ENCODE assay signal across 8 cellular contexts in the genomic region with DNA sequence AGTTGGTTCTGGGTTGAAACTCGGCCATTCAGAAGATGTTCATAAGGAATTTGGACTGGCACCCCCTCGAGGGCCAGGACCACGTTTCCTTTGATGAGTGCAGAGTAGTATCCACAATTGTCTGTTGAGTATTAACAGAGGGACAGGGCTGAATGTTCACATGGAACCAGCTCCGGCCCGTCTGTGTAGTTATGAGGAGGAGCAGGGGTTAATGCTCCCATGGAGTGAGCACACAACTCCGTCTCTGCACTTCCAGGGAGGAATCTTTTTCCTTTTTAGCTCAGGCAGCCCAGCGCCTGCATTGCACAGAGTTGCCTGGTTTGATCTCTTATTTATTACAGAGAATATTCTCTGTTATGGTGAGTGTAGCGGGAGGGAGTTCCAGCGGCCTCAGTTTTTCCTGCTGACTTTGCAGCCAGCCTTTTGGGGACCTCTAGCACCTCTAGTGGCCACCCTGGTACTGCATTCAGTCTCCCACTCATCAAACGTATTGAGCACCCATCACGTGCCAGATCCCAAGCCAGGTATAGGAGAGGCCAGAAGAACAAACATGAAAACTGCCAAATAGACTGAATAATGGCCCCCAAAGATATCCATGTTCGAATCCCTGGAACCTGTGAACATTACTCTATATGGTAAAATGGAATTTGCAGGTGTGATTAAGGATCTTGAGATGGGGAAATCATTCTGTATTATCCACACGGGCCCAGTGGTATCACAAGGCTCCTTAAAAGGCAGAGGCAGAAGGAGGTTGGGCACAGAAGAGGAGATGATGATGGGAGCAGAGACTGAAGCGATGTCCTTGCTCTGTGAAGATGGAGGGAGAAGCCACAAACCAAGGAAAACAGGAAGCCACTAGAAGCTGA.
DNase-seq lines count a peak whose midpoint lies in the region; ATAC-seq, FAIRE-seq and TF ChIP-seq lines count a peak whose summit lies in the region.

No MANE protein-coding gene starts in this region.

- peak; percentile 85 for FAIRE-seq in H1 (lab: Jason Lieb, UNC)

- no peak overlapping the region for H3K4me3 Mint-ChIP-seq in activated CD8-positive, alpha-beta T cell treated with anti-CD3 and anti-CD28 coated beads, Interleukin-2, amount 10 ng/mL, durations not matched to agents 7 days and 5 days

- CTCF ChIA-PET in activated CD8-positive, alpha-beta T cell treated with anti-CD3 and anti-CD28 coated beads, Interleukin-2, amount 10 ng/mL, durations not matched to agents 7 days and 5 days (lab: Charles Lee): interaction anchor here (0.8 to 1.6 kb wide), 4 partner anchors 10 to 74 kb away, joined by 3 to 5 read pairs (median 4); no protein-coding TSS in a partner anchor
- CTCF ChIA-PET in H1 (lab: Charles Lee; ENCODE audit: partially characterized antibody): interaction anchor here (0.7 to 19.8 kb wide), 44 partner anchors 7 to 766 kb away, joined by 3 to 303 read pairs (median 4); no protein-coding TSS in a partner anchor

- H2BK20ac ChIP-seq in H1 (ENCODE audit: low read length): no peak overlapping the region

- in situ Hi-C loops in ACHN (cut with HindIII; ENCODE audit: low pct_ligation_motif_present, low pct_unique_long_range_greater_than_20kb, low sequenced_read_pairs): no loop called here
- in situ Hi-C loops in GM23248 (cut with MboI): no loop called here

- H3K27ac ChIP-seq in GM23248 (no peak overlapping the region), H1 (ENCODE audit: low read depth, low read length) (no peak overlapping the region)

- H2BK15ac ChIP-seq in H1 (ENCODE audit: low read length): no peak overlapping the region

- no peaks in the 10 kb centered on the region for H4K20me1 ChIP-seq in GM23248 (ENCODE audit: insufficient read depth)
- no peaks in the 10 kb centered on the region for H4K20me1 ChIP-seq in H1 (replicated peaks in 1 of 2; ENCODE audit: control insufficient read depth in 1 of 2, insufficient read depth in 2 of 2, low read length in 2 of 2)

- H3K79me1 ChIP-seq in H1 (ENCODE audit: low read depth, low read length): no peaks in the 10 kb centered on the region

- no peaks in the 10 kb centered on the region for H3K36me3 Mint-ChIP-seq in activated CD8-positive, alpha-beta T cell treated with anti-CD3 and anti-CD28 coated beads, Interleukin-2, amount 10 ng/mL, durations not matched to agents 7 days and 5 days (ENCODE audit: low read depth)

- peak; percentile 70 to 77 for TF ChIP-seq RAD21 in H1 (IDR thresholded peaks at IDR 0.05 in 1 of 2, conservative IDR thresholded peaks at IDR 0.05 in 1 of 2; ENCODE audit: low read depth in 2 of 2, low read length in 2 of 2)

- no peak overlapping the region for H3K14ac ChIP-seq in H1 (ENCODE audit: insufficient read length)

- H3K27me3 ChIP-seq in GM23248 (replicated peaks; ENCODE audit: insufficient read depth) (peaks cover 10% of the 10 kb centered on the region), H1 (replicated peaks in 1 of 4; ENCODE audit: control insufficient read depth in 3 of 4, extremely low read depth in 1 of 4, insufficient read depth in 3 of 4, low read length in 3 of 4) (peaks cover 0 to 2% (median 0%) of the 10 kb centered on the region in 4 experiments; a peak in 2 of 7 replicates)

- H2BK5ac ChIP-seq in H1 (ENCODE audit: low read depth, low read length): no peak overlapping the region

- H3K9ac ChIP-seq in GM23248 (no peak overlapping the region), H1 (replicated peaks in 1 of 4; ENCODE audit: extremely low read depth in 1 of 4, low read depth in 3 of 4, low read length in 3 of 4) (no peak overlapping the region)

- H3K9me2 ChIP-seq in GM23248 (ENCODE audit: insufficient read depth): no peaks in the 10 kb centered on the region

- H4K91ac ChIP-seq in H1 (replicated peaks; ENCODE audit: insufficient read length, low read length): no peak overlapping the region

- H3K4ac ChIP-seq in H1 (replicated peaks; ENCODE audit: insufficient read length, low read depth, low read length): no peak overlapping the region

- H3K4me2 ChIP-seq in GM23248 (ENCODE audit: unreplicated experiment): no peak overlapping the region
- H3K4me2 ChIP-seq in H1 (ENCODE audit: insufficient read depth in 1 of 2, low read depth in 2 of 2, low read length in 2 of 2): no peak overlapping the region

- DNase-seq in ACHN (peak; percentile 45), GM23248 (peak; percentile 72), NCI-H510A treated with DMSO at 0.1 percent for 48 hours (lab: John Stamatoyannopoulos, UW) (peak; percentile 91), H1 (ENCODE audit: low read depth in 1 of 2, low spot score in 2 of 2) (peak; percentile 29 to 96), midbrain (lab: John Stamatoyannopoulos, UW) (peak; percentile 41)
- peak; percentile 71 for DNase-seq in activated CD8-positive, alpha-beta T cell treated with anti-CD3 and anti-CD28 coated beads, Interleukin-2, amount 10 ng/mL, durations not matched to agents 7 days and 5 days
- peak; percentile 12 to 25 for DNase-seq in stimulated activated CD8-positive, alpha-beta memory T cell treated with anti-CD3 and anti-CD28 coated beads, Interleukin-4, amount 100 ng/mL, for 4 hours (ENCODE audit: low read depth in 2 of 2, low spot score in 1 of 2)

- POLR2A ChIA-PET in activated CD8-positive, alpha-beta T cell treated with anti-CD3 and anti-CD28 coated beads, Interleukin-2, amount 10 ng/mL, durations not matched to agents 7 days and 5 days (lab: Charles Lee): no interaction called here
- POLR2A ChIA-PET in H1 (lab: Charles Lee; ENCODE audit: partially characterized antibody): no interaction called here

- H2BK120ac ChIP-seq in H1 (replicated peaks; ENCODE audit: low read depth, low read length): no peak overlapping the region

- no peaks in the 10 kb centered on the region for H3K36me3 ChIP-seq in GM23248 (ENCODE audit: low read depth)
- H3K36me3 ChIP-seq in H1 (ENCODE audit: control insufficient read depth in 2 of 4, insufficient read depth in 4 of 4, low read length in 3 of 4): no peaks in the 10 kb centered on the region

- H3F3A ChIP-seq in GM23248 (ENCODE audit: insufficient read depth): no peaks in the 10 kb centered on the region

- H3K4me3 ChIP-seq in GM23248 (no peak overlapping the region), H1 (ENCODE audit: extremely low read depth in 1 of 4, insufficient read depth in 2 of 4, low read depth in 3 of 4, low read length in 4 of 4) (no peak overlapping the region)

- H3K18ac ChIP-seq in H1 (ENCODE audit: extremely low read depth, low read length): no peak overlapping the region

- H3K79me2 ChIP-seq in GM23248 (ENCODE audit: insufficient read depth) (no peaks in the 10 kb centered on the region), H1 (ENCODE audit: control insufficient read depth in 1 of 2, insufficient read depth in 2 of 2, low read length in 2 of 2) (no peaks in the 10 kb centered on the region)

- no peak overlapping the region for H3K27ac Mint-ChIP-seq in activated CD8-positive, alpha-beta T cell treated with anti-CD3 and anti-CD28 coated beads, Interleukin-2, amount 10 ng/mL, durations not matched to agents 7 days and 5 days

- H3K4me1 Mint-ChIP-seq in activated CD8-positive, alpha-beta T cell treated with anti-CD3 and anti-CD28 coated beads, Interleukin-2, amount 10 ng/mL, durations not matched to agents 7 days and 5 days (ENCODE audit: low read depth): peaks cover 10% of the 10 kb centered on the region

- H3K23me2 ChIP-seq in H1 (ENCODE audit: low read depth, low read length): no peaks in the 10 kb centered on the region

- peaks cover 14% of the 10 kb centered on the region for H3K27me3 Mint-ChIP-seq in activated CD8-positive, alpha-beta T cell treated with anti-CD3 and anti-CD28 coated beads, Interleukin-2, amount 10 ng/mL, durations not matched to agents 7 days and 5 days (ENCODE audit: low read depth)

- no peaks in the 10 kb centered on the region for H3K4me1 ChIP-seq in GM23248 (ENCODE audit: insufficient read depth)
- peaks cover 0 to 3% (median 3%) of the 10 kb centered on the region in 4 experiments; a peak in 3 of 7 replicates for H3K4me1 ChIP-seq in H1 (replicated peaks in 1 of 4; ENCODE audit: control insufficient read depth in 3 of 4, insufficient read depth in 4 of 4, low read length in 3 of 4)

- no peak overlapping the region for H2BK12ac ChIP-seq in H1 (ENCODE audit: low read depth, low read length)

- H2AFZ ChIP-seq in GM23248: no peak overlapping the region
- H2AFZ ChIP-seq in H1 (ENCODE audit: low read length): 0 out of 2 replicates have a peak overlapping the region, but pooled peaks have one; percentile 49

- TF ChIP-seq CTCF in H1 (IDR thresholded peaks at IDR 0.05; ENCODE audit: control extremely low read depth in 1 of 3, insufficient read depth in 1 of 3, low read depth in 1 of 3, low read length in 3 of 3): peak; percentile 85 to 91 (median 85)

- H3K9me3 Mint-ChIP-seq in activated CD8-positive, alpha-beta T cell treated with anti-CD3 and anti-CD28 coated beads, Interleukin-2, amount 10 ng/mL, durations not matched to agents 7 days and 5 days (ENCODE audit: insufficient read depth): no peaks in the 10 kb centered on the region

- H4K8ac ChIP-seq in H1 (ENCODE audit: extremely low read depth, insufficient read depth, low read length): no peak overlapping the region

- H3K23ac ChIP-seq in H1 (ENCODE audit: insufficient read length): no peak overlapping the region

- H3K9me3 ChIP-seq in GM23248 (ENCODE audit: low read depth) (no peaks in the 10 kb centered on the region), H1 (ENCODE audit: insufficient read depth in 2 of 2, low read depth in 1 of 2, low read length in 1 of 2) (no peaks in the 10 kb centered on the region)

- no peak overlapping the region for H2AK5ac ChIP-seq in H1 (ENCODE audit: low read depth, low read length)

- TF ChIP-seq EP300 in H1 (IDR thresholded peaks at IDR 0.05; ENCODE audit: borderline replicate concordance in 1 of 2, low read depth in 2 of 2, low read length in 2 of 2): no peak

- no peak for TF ChIP-seq POLR2A in H1 (IDR thresholded peaks at IDR 0.05; ENCODE audit: control extremely low read depth in 1 of 2, low read depth in 2 of 2, low read length in 2 of 2)

- 19 to 22% methylated on average over 13 to 14 of the region's 14 CpGs for WGBS in GM23248 (ENCODE audit: low coverage in 1 of 2, low lambda C conversion rate in 2 of 2, missing lambda C conversion rate in 2 of 2), 2 experiments
- 57% methylated on average over 14 of the region's 14 CpGs; no CpG with 5 or more reads in 1 of the 2 experiments for WGBS in H1 (ENCODE audit: extremely low coverage in 1 of 2, insufficient coverage in 1 of 2, insufficient read length in 1 of 2, insufficient replicate concordance in 2 of 2, low coverage in 1 of 2, low lambda C conversion rate in 2 of 2, missing lambda C conversion rate in 1 of 2), 2 experiments

- no peak overlapping the region for H4K5ac ChIP-seq in H1 (ENCODE audit: insufficient read length, low read depth, low read length)

- peak; percentile 79 for ATAC-seq in activated CD8-positive, alpha-beta T cell treated with anti-CD3 and anti-CD28 coated beads, Interleukin-2, amount 10 ng/mL, durations not matched to agents 7 days and 5 days
- ATAC-seq in GM18858 (IDR thresholded peaks at IDR 0.05; ENCODE audit: unreplicated experiment): no peak

- no peak overlapping the region for H3K56ac ChIP-seq in H1 (replicated peaks; ENCODE audit: insufficient read length, low read depth, low read length)

Comparison
In these comparisons a context has a peak if more than half of its experiments do, and no peak if none do; other contexts are left out.
1. DNase-seq: peak in every context shown above with its lines; median percentile 91 in NCI-H510A treated with DMSO at 0.1 percent for 48 hours; 72 in GM23248; 71 in activated CD8-positive, alpha-beta T cell treated with anti-CD3 and anti-CD28 coated beads, Interleukin-2, amount 10 ng/mL, durations not matched to agents 7 days and 5 days; 62 in H1; 45 in ACHN; 41 in midbrain; 18 in stimulated activated CD8-positive, alpha-beta memory T cell treated with anti-CD3 and anti-CD28 coated beads, Interleukin-4, amount 100 ng/mL, for 4 hours.